In genomic region chr11:104764718-104765045, GRCh38 we compare ENCODE assay signal across 1 cellular context.
TF ChIP-seq lines count a peak whose summit lies in the region.

No MANE protein-coding gene starts in this region.

TF ChIP-seq in GM23338, 12 proteins besides CTCF, POLR2A, EP300 and RAD21 (continued from another document):
- TF ChIP-seq ZNF462 (CRISPR knock-in tag; IDR thresholded peaks at IDR 0.05) = no peak
- no peak for TF ChIP-seq CREB1 (CRISPR knock-in tag; IDR thresholded peaks at IDR 0.05; ENCODE audit: low read depth)
- TF ChIP-seq EZH2phosphoT487 (IDR thresholded peaks at IDR 0.05; ENCODE audit: unreplicated experiment) = no peak
- no peak for TF ChIP-seq ZNF331 (CRISPR knock-in tag; IDR thresholded peaks at IDR 0.05; ENCODE audit: low read depth)
